ENCODE assay signal across 30 cellular contexts in genomic region chr5:6105350-6105749, GRCh38.
"Had no signal": no experiment of that assay in that cellular context is flagged by ENCODE, and none has a peak within 500 bp of the region (broad histone marks: within the 10 kb centered on the region; RNA-seq: fewer than 3 reads in every experiment).

No MANE protein-coding gene starts in this region.

- H3K9me3 ChIP-seq: adrenal gland, body of pancreas had no signal

- H3K36me3 ChIP-seq: adrenal gland, cardiac muscle cell had no signal

- H3K4me1 ChIP-seq: adrenal gland, body of pancreas had no signal

- H3K4me3 ChIP-seq: adrenal gland, body of pancreas, cardiac muscle cell had no signal

- DNase-seq: activated B cell treated with CpG ODN at 0.5 μM for 24 hours; activated CD4-positive, alpha-beta memory T cell treated with anti-CD3 and anti-CD28 coated beads for 36 hours; activated CD4-positive, alpha-beta T cell treated with anti-CD3 and anti-CD28 coated beads for 4 hours; activated CD4-positive, alpha-beta T cell treated with anti-CD3 and anti-CD28 coated beads, Interleukin-2, amount 10 ng/mL, durations not matched to agents 24 days and 14 days; activated CD4-positive, alpha-beta T cell treated with anti-CD3 and anti-CD28 coated beads, Interleukin-2, amount 50 U/mL, for 1 hour; activated CD4-positive, alpha-beta T cell treated with anti-CD3 and anti-CD28 coated beads, Interleukin-2, amount 50 U/mL, for 4 hours; activated CD4-positive, CD25-positive, alpha-beta regulatory T cell treated with anti-CD3 and anti-CD28 coated beads, Interleukin-2, amount 50 U/mL, for 72 hours; activated CD8-positive, alpha-beta memory T cell treated with anti-CD3 and anti-CD28 coated beads, Interleukin-2, amount 50 U/mL, for 4 hours; activated CD8-positive, alpha-beta T cell treated with anti-CD3 and anti-CD28 coated beads for 36 hours; activated effector memory CD4-positive, alpha-beta T cell treated with anti-CD3 and anti-CD28 coated beads, Interleukin-2, amount 50 U/mL, for 16 hours; activated gamma-delta T cell treated with Interleukin-2 at 50 U/mL for 16 hours; activated naive CD4-positive, alpha-beta T cell; activated naive CD4-positive, alpha-beta T cell treated with anti-CD3 and anti-CD28 coated beads for 36 hours; activated naive CD4-positive, alpha-beta T cell treated with anti-CD3 and anti-CD28 coated beads, Interleukin-2, amount 50 U/mL, for 16 hours; activated naive CD8-positive, alpha-beta T cell treated with anti-CD3 and anti-CD28 coated beads for 36 hours; activated T-cell treated with anti-CD3 and anti-CD28 coated beads for 4 hours; activated T-cell treated with anti-CD3 and anti-CD28 coated beads, Interleukin-2, amount 50 U/mL, for 1 hour; activated T-cell treated with anti-CD3 and anti-CD28 coated beads, Interleukin-2, amount 50 U/mL, for 4 hours; activated T-cell treated with anti-CD3 and anti-CD28 coated beads, Interleukin-2, amount 50 U/mL, for 72 hours; adrenal gland; amniotic stem cell; aorta; body of pancreas; cerebellar nuclear complex; T-helper 2 cell; T-helper 9 cell had no signal

- ATAC-seq: activated CD8-positive, alpha-beta T cell treated with anti-CD3 and anti-CD28 coated beads for 36 hours; activated naive CD4-positive, alpha-beta T cell treated with anti-CD3 and anti-CD28 coated beads, Interleukin-2, amount 50 U/mL, for 72 hours; activated T-cell treated with anti-CD3 and anti-CD28 coated beads, Interleukin-2, amount 50 U/mL, for 4 hours; activated T-cell treated with anti-CD3 and anti-CD28 coated beads, Interleukin-2, amount 50 U/mL, for 72 hours; activated T-helper 17 cell treated with anti-CD3 and anti-CD28 coated beads, Interleukin-2, amount 50 U/mL, for 72 hours; body of pancreas had no signal

- H3K27ac ChIP-seq: adrenal gland, body of pancreas, cardiac muscle cell, VCaP had no signal

- H3K27me3 ChIP-seq: adrenal gland, body of pancreas, cardiac muscle cell had no signal
